In the genomic region with DNA sequence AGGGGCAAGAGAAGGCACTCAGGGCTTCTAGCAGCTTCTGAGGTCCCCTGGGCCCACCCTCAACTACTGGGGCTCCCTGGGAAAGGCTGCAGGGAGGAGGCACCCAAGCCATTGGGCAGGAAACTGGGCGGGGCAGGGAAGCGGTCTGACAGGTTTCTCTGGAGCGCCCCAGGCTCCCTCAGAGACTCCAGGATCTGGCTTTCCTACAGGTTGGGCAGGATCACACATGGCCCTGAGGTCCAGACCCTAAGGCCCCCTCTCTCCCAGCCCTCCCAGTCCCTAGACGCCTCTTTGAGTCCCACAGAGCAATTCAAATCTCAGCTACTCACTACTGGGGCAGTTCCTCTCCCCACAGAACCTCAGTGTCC, we compare ENCODE assay signal across 1 cellular context.
TF ChIP-seq lines count a peak whose summit lies in the region.

No MANE protein-coding gene starts in this region.

TF ChIP-seq in HEK293, 187 proteins besides CTCF, POLR2A, EP300 and RAD21:
- TF ChIP-seq ZNF211 (tag by site-specific recombination; IDR thresholded peaks at IDR 0.05; ENCODE audit: low read depth) (no peak), ZNF423 (tag by site-specific recombination; IDR thresholded peaks at IDR 0.05) (0 out of 2 replicates have a peak, but pooled peaks have one; percentile 4), ZFP41 (tag by site-specific recombination; IDR thresholded peaks at IDR 0.05; ENCODE audit: borderline replicate concordance) (no peak), KLF16 (tag by site-specific recombination; IDR thresholded peaks at IDR 0.05) (no peak), ZNF335 (tag by site-specific recombination; conservative IDR thresholded peaks at IDR 0.05) (no peak), ZNF792 (tag by site-specific recombination; IDR thresholded peaks at IDR 0.05) (no peak)
